ENCODE assay signal across 8 cellular contexts in genomic region chr7:85890244-85890811, GRCh38.
DNase-seq lines count a peak whose midpoint lies in the region; ATAC-seq and TF ChIP-seq lines count a peak whose summit lies in the region.

No MANE protein-coding gene starts in this region.

- no peak overlapping the region for H3K27ac ChIP-seq in breast epithelium
- no peak overlapping the region for H3K27ac ChIP-seq in mesendoderm (ENCODE audit: low read depth, low read length)

- no peak overlapping the region for H2BK120ac ChIP-seq in mesendoderm (ENCODE audit: low read depth, low read length)

- intact Hi-C loops in breast epithelium (cut with DNase I; ENCODE audit: low total_unique reads): no loop called here

- no peak overlapping the region for H3K23ac ChIP-seq in mesendoderm (ENCODE audit: low read length)

- H3K9ac ChIP-seq in mesendoderm (ENCODE audit: low read length): no peak overlapping the region

- no peaks in the 10 kb centered on the region for H3K79me2 ChIP-seq in mesendoderm (ENCODE audit: control insufficient read depth, insufficient read depth, low read length)

- no peaks in the 10 kb centered on the region for H3K9me3 ChIP-seq in breast epithelium

- ATAC-seq in GM18508 (IDR thresholded peaks at IDR 0.05; ENCODE audit: insufficient read depth, unreplicated experiment): peak; percentile 72
- peak; percentile 91 for ATAC-seq in HG03064 (IDR thresholded peaks at IDR 0.05; ENCODE audit: low read depth, unreplicated experiment)

- H2BK15ac ChIP-seq in mesendoderm (replicated peaks; ENCODE audit: low read depth): no peak overlapping the region

- H3K18ac ChIP-seq in mesendoderm (ENCODE audit: low read length): no peak overlapping the region

- no peaks in the 10 kb centered on the region for H3K27me3 ChIP-seq in breast epithelium
- H3K27me3 ChIP-seq in mesendoderm (ENCODE audit: insufficient read depth, low read length, poor library complexity): no peaks in the 10 kb centered on the region

- H4K8ac ChIP-seq in mesendoderm (ENCODE audit: low read depth, low read length): no peak overlapping the region

- no peak overlapping the region for H3K4me2 ChIP-seq in mesendoderm (ENCODE audit: low read length)

- no peak overlapping the region for H2AK5ac ChIP-seq in mesendoderm (ENCODE audit: low read length)

- H3K4me1 ChIP-seq in breast epithelium (no peaks in the 10 kb centered on the region), mesendoderm (ENCODE audit: control insufficient read depth, low read depth, low read length) (no peaks in the 10 kb centered on the region)

- H2BK5ac ChIP-seq in mesendoderm (ENCODE audit: low read length): no peak overlapping the region

- no peak overlapping the region for H3K4ac ChIP-seq in mesendoderm (ENCODE audit: low read depth, low read length)

- no peak for TF ChIP-seq POLR2A in breast epithelium (IDR thresholded peaks at IDR 0.05)

- no peak overlapping the region for H4K5ac ChIP-seq in mesendoderm (ENCODE audit: low read length)

- no peak overlapping the region for H3K4me3 ChIP-seq in breast epithelium
- H3K4me3 ChIP-seq in mesendoderm (ENCODE audit: low read length): no peak overlapping the region

- peak in 2 of 3 donors; percentile 25 to 36 for TF ChIP-seq CTCF in breast epithelium (IDR thresholded peaks at IDR 0.05)

- DNase-seq in A172 (ENCODE audit: low spot score) (peak; percentile 24), NCI-H345 treated with DMSO at 0.1 percent for 48 hours (lab: John Stamatoyannopoulos, UW; ENCODE audit: unreplicated experiment) (peak; percentile 17), breast epithelium (ENCODE audit: low spot score in 2 of 2) (no peak), mesendoderm (peak; percentile 34)
- DNase-seq in activated CD4-positive, alpha-beta T cell treated with anti-CD3 and anti-CD28 coated beads for 1 hour: no peak
- no peak for DNase-seq in activated effector memory CD4-positive, alpha-beta T cell treated with Interleukin-2 at 50 U/mL for 16 hours

- H3K79me1 ChIP-seq in mesendoderm (ENCODE audit: low read length): no peaks in the 10 kb centered on the region

- H3K36me3 ChIP-seq in breast epithelium (no peaks in the 10 kb centered on the region), mesendoderm (ENCODE audit: control insufficient read depth, insufficient read depth, low read length) (no peaks in the 10 kb centered on the region)

- H3K56ac ChIP-seq in mesendoderm (ENCODE audit: low read length): no peak overlapping the region

Comparison
In these comparisons a context has a peak if more than half of its experiments do, and no peak if none do; other contexts are left out.
1. DNase-seq: peak in A172 (single experiment), NCI-H345 treated with DMSO at 0.1 percent for 48 hours (single experiment) and mesendoderm (single experiment); none in breast epithelium (0 of 2), activated CD4-positive, alpha-beta T cell treated with anti-CD3 and anti-CD28 coated beads for 1 hour (single experiment) and activated effector memory CD4-positive, alpha-beta T cell treated with Interleukin-2 at 50 U/mL for 16 hours (single experiment).